8 cellular contexts compared by ENCODE assay signal in genomic region chr10:47024399-47025252, GRCh38.
A peak's percentile ranks its signal among the peaks of the same experiment; 100 is the strongest.
DNase-seq lines count a peak whose midpoint lies in the region; ATAC-seq lines count a peak whose summit lies in the region.

No MANE protein-coding gene starts in this region.

- H3K9me3 ChIP-seq in CD4-positive, CD25-positive, alpha-beta regulatory T cell (ENCODE audit: control insufficient read depth in 2 of 2, low read length in 2 of 2): no peaks in the 10 kb centered on the region

- peaks cover 0 to 5% (median 0%) of the 10 kb centered on the region in 4 donors for H3K4me1 Mint-ChIP-seq in CD4-positive, CD25-positive, alpha-beta regulatory T cell

- no peaks in the 10 kb centered on the region for H3K27me3 ChIP-seq in CD4-positive, CD25-positive, alpha-beta regulatory T cell (ENCODE audit: control insufficient read depth, insufficient read depth, low read length)

- H3K27ac ChIP-seq in CD4-positive, CD25-positive, alpha-beta regulatory T cell (ENCODE audit: insufficient read depth, low read length, poor library complexity, severe bottlenecking): no peak overlapping the region
- no peak overlapping the region for H3K27ac ChIP-seq in caudate nucleus (ENCODE audit: low read depth, low read length)

- no peaks in the 10 kb centered on the region for H3K36me3 ChIP-seq in CD4-positive, CD25-positive, alpha-beta regulatory T cell (ENCODE audit: control insufficient read depth, insufficient read depth, low read length)

- no peaks in the 10 kb centered on the region for H3K9me3 Mint-ChIP-seq in CD4-positive, CD25-positive, alpha-beta regulatory T cell

- H3K4me3 ChIP-seq in CD4-positive, CD25-positive, alpha-beta regulatory T cell (ENCODE audit: low read depth, low read length): no peak overlapping the region

- DNase-seq in CD4-positive, CD25-positive, alpha-beta regulatory T cell: peak; percentile 21 to 62 (median 48)
- DNase-seq in GM19240 (ENCODE audit: insufficient read length, low spot score) (peak; percentile 45), MV-4-11 (lab: John Stamatoyannopoulos, UW) (peak; percentile 10), caudate nucleus (lab: John Stamatoyannopoulos, UW) (peak in 48 of 61 donors; percentile 6 to 82 (median 33)), kidney tubule cell (ENCODE audit: low spot score) (peak; percentile 58), GOT3 (lab: John Stamatoyannopoulos, UW) (no peak)
- DNase-seq in stimulated activated CD4-positive, alpha-beta T cell treated with anti-CD3 and anti-CD28 coated beads, Interleukin-4, amount 100 ng/mL, for 1 hour: peak; percentile 70

- no peak overlapping the region for H3K4me3 Mint-ChIP-seq in CD4-positive, CD25-positive, alpha-beta regulatory T cell

- no peak overlapping the region for H3K27ac Mint-ChIP-seq in CD4-positive, CD25-positive, alpha-beta regulatory T cell

- ATAC-seq in CD4-positive, CD25-positive, alpha-beta regulatory T cell (ENCODE audit: low read depth in 2 of 2): peak; percentile 51 to 61
- peak; percentile 67 to 73 for ATAC-seq in activated CD4-positive, CD25-positive, alpha-beta regulatory T cell treated with anti-CD3 and anti-CD28 coated beads, Interleukin-2, amount 50 U/mL, for 24 hours

- no peaks in the 10 kb centered on the region for H3K27me3 Mint-ChIP-seq in CD4-positive, CD25-positive, alpha-beta regulatory T cell

- no peaks in the 10 kb centered on the region for H3K4me1 ChIP-seq in CD4-positive, CD25-positive, alpha-beta regulatory T cell (ENCODE audit: control insufficient read depth, insufficient read depth, low read length, poor library complexity, severe bottlenecking)

- no peaks in the 10 kb centered on the region for H3K36me3 Mint-ChIP-seq in CD4-positive, CD25-positive, alpha-beta regulatory T cell
